In the genomic region with DNA sequence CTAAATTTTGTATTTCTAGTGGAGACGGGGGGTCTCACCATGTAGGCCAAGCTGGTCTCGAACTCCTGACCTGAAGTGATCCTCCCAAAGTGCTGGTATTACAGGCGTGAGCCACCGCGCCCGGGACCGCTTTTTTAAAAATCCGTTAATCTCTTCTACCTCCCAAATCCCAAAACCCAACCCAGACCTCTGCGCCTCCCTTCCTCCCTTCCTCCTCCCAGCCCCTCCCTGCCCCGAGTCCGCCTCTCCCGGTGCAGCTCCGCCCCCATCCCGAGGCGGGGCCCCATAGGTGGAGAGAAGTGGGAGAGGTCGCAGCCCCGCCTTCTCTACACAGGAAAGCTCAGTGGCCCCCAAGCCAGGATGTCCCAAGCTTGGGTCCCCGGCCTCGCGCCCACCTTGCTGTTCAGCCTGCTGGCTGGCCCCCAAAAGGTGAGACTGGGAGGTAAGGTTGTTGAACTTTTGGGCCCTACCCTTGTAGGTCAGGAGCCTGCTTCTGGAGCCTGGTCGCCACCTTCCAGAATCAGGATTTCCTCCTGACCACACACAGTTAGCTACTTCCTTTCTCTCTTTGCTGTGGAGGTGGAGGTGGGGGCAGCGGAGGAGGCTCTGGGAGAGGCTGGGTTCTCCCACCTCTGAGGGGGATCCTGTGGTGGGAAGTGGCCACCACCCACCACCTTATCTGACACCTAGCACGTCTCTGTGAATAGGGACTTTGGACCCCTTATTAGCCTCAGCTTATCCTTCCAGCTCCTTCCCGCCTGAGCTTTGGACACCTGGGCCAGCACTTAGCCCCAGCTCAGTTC, we compare ENCODE assay signal across 8 cellular contexts. TPM values are rescaled to one million over a fixed set of nuclear protein-coding genes. Genes with fewer than 3 reads are reported as not detected.
DNase-seq lines count a peak whose midpoint lies in the region; TF ChIP-seq lines count a peak whose summit lies in the region.

Gene TMEM92 (plus strand): TSS at position 325 of the 803 bp plus-strand sequence. CDS start 36 bp downstream, at position 361.

- H2BK5ac ChIP-seq in mesendoderm (ENCODE audit: low read length), result peak within 1 kb of the TSS; percentile 46

- H3K27ac Mint-ChIP-seq in HFFc6 (peak within 1 kb of the TSS; percentile 54), MCF 10A (ENCODE audit: low read depth, unreplicated experiment) (no peak within 1 kb of the TSS)

- H3K18ac ChIP-seq in mesendoderm (ENCODE audit: low read length), result peak within 1 kb of the TSS; percentile 56

- intact Hi-C loops in MCF 10A (cut with micrococcal nuclease) (loop anchor here (1.0 to 5.0 kb wide), 2 partner anchors 23 to 203 kb away; partner anchors contain the start of gene RSAD1), adrenal gland (cut with DNase I) (no loop called here)

- H3K79me1 ChIP-seq in mesendoderm (ENCODE audit: low read length), result no peaks in the 10 kb centered on the region

- peak within 1 kb of the TSS; percentile 37 for H3K27ac ChIP-seq in mesendoderm (ENCODE audit: low read depth, low read length)
- no peak within 1 kb of the TSS for H3K27ac ChIP-seq in adrenal gland

- POLR2A ChIA-PET in MCF 10A (lab: Yijun Ruan, JAX), result interaction anchor here (0.6 to 1.9 kb wide), 5 partner anchors 13 to 248 kb away, joined by 3 to 11 read pairs (median 4); no protein-coding TSS in a partner anchor

- peak within 1 kb of the TSS; percentile 48 for H3K4me3 ChIP-seq in AG10803 (ENCODE audit: low read length)
- peak within 1 kb of the TSS; percentile 42 for H3K4me3 ChIP-seq in mesendoderm (ENCODE audit: low read length)
- peak within 1 kb of the TSS in 1 of 4 donors; percentile 84 for H3K4me3 ChIP-seq in adrenal gland

- H3K4me1 Mint-ChIP-seq in HFFc6 (ENCODE audit: low read depth) (peaks cover 61% of the 10 kb centered on the region), MCF 10A (ENCODE audit: insufficient read depth, unreplicated experiment) (peaks cover 37% of the 10 kb centered on the region)

- no peak for TF ChIP-seq POLR2A in adrenal gland (IDR thresholded peaks at IDR 0.05)

- CTCF ChIA-PET in MCF 10A (lab: Yijun Ruan, JAX), result interaction anchor here (0.6 to 16.5 kb wide), 7 partner anchors 9 to 349 kb away, joined by 3 to 162 read pairs (median 3); partner anchors contain the start of gene COL1A1

- H3K27me3 ChIP-seq in mesendoderm (ENCODE audit: insufficient read depth, low read length, poor library complexity) (no peaks in the 10 kb centered on the region), adrenal gland (peaks cover 17% of the 10 kb centered on the region)

- no peaks in the 10 kb centered on the region for H3K36me3 Mint-ChIP-seq in HFFc6 (ENCODE audit: low read depth)
- H3K36me3 Mint-ChIP-seq in MCF 10A (ENCODE audit: insufficient read depth, unreplicated experiment), result no peaks in the 10 kb centered on the region

- no peak within 1 kb of the TSS for H3K23ac ChIP-seq in mesendoderm (ENCODE audit: low read length)

- H3K9me3 Mint-ChIP-seq in HFFc6 (no peaks in the 10 kb centered on the region), MCF 10A (ENCODE audit: unreplicated experiment) (no peaks in the 10 kb centered on the region)

- H3K4me3 Mint-ChIP-seq in HFFc6 (peak within 1 kb of the TSS; percentile 24; the same call in 1 of the 2 replicates), MCF 10A (ENCODE audit: unreplicated experiment) (peak within 1 kb of the TSS; percentile 84)

- peak within 1 kb of the TSS; percentile 77 for H3K4me2 ChIP-seq in mesendoderm (ENCODE audit: low read length)

- WGBS in mesendoderm (ENCODE audit: extremely low coverage, insufficient coverage, low lambda C conversion rate), result no CpG with 5 or more reads among the region's 24 CpGs
- WGBS in adrenal gland, 4 donors, result 31 to 50% (median 38%) methylated on average over 14 to 24 of the region's 24 CpGs

- DNase-seq in AG10803 (ENCODE audit: low read depth) (no peak), HFFc6 (no peak), MCF 10A (ENCODE audit: unreplicated experiment) (peak; percentile 86), mesendoderm (peak; percentile 94), adrenal gland (no peak), hypothalamus (lab: John Stamatoyannopoulos, UW) (no peak), NCI-H1436 (lab: John Stamatoyannopoulos, UW) (no peak)
- DNase-seq in stimulated activated CD4-positive, alpha-beta T cell treated with anti-CD3 and anti-CD28 coated beads, Interleukin-4, amount 100 ng/mL, for 1 hour, result no peak

- BruUV-seq in MCF 10A (replicated peaks; lab: Mats Ljungman, UMichigan), result no TSS peak

- peaks cover 16% of the 10 kb centered on the region for H3K4me1 ChIP-seq in mesendoderm (ENCODE audit: control insufficient read depth, low read depth, low read length)
- H3K4me1 ChIP-seq in adrenal gland (replicated peaks in 1 of 2), result no peaks in the 10 kb centered on the region

- H3K9ac ChIP-seq in mesendoderm (ENCODE audit: low read length), result peak within 1 kb of the TSS; percentile 79

- no peak for TF ChIP-seq CTCF in AG10803 (conservative IDR thresholded peaks at IDR 0.05; ENCODE audit: low read length)
- no peak for TF ChIP-seq CTCF in HFFc6 (IDR thresholded peaks at IDR 0.05)
- TF ChIP-seq CTCF in MCF 10A (IDR thresholded peaks at IDR 0.05; ENCODE audit: unreplicated experiment), result no peak
- no peak for TF ChIP-seq CTCF in adrenal gland (IDR thresholded peaks at IDR 0.05)

- H3K9me3 ChIP-seq in adrenal gland (replicated peaks in 1 of 3), result no peaks in the 10 kb centered on the region

- H3K79me2 ChIP-seq in mesendoderm (ENCODE audit: control insufficient read depth, insufficient read depth, low read length), result no peaks in the 10 kb centered on the region

- H2AK5ac ChIP-seq in mesendoderm (ENCODE audit: low read length), result peak within 1 kb of the TSS; percentile 98

- H3K56ac ChIP-seq in mesendoderm (ENCODE audit: low read length), result peak within 1 kb of the TSS; percentile 92

- H4K5ac ChIP-seq in mesendoderm (ENCODE audit: low read length), result no peak within 1 kb of the TSS

- H3K36me3 ChIP-seq in mesendoderm (ENCODE audit: control insufficient read depth, insufficient read depth, low read length) (no peaks in the 10 kb centered on the region), adrenal gland (replicated peaks in 1 of 2) (no peaks in the 10 kb centered on the region)

- no peaks in the 10 kb centered on the region; the same call in 1 of the 2 replicates for H3K27me3 Mint-ChIP-seq in HFFc6 (ENCODE audit: insufficient read depth)
- no peaks in the 10 kb centered on the region for H3K27me3 Mint-ChIP-seq in MCF 10A (ENCODE audit: insufficient read depth, unreplicated experiment)

- no peak within 1 kb of the TSS for H2BK120ac ChIP-seq in mesendoderm (ENCODE audit: low read depth, low read length)

- H3K4ac ChIP-seq in mesendoderm (ENCODE audit: low read depth, low read length), result peak within 1 kb of the TSS; percentile 39

- H4K8ac ChIP-seq in mesendoderm (ENCODE audit: low read depth, low read length), result peak within 1 kb of the TSS; percentile 59

- H2BK15ac ChIP-seq in mesendoderm (replicated peaks; ENCODE audit: low read depth), result no peak within 1 kb of the TSS

RNA-seq across cellular contexts. Expression of gene TMEM92, which starts in this region (rescaled TPM):
- under 1 TPM in 3 of 6 experiments, not detected in 3; 0.17 to 0.24 (median 0.18) TPM for total RNA-seq in HFFc6 (2021; fragmentation: NEBNext Ultra II Directional; extraction: Animal tissue kit (Norgen Biotek cat#: 25700))
- 1.1 and 1.5 TPM in 2 replicates for total RNA-seq in MCF 10A (2022)
- 11.5 TPM for polyA plus RNA-seq in mesendoderm (2013, experiment 1 of 2)
- polyA plus RNA-seq in mesendoderm (2013, experiment 2 of 2), result 10.9 TPM
- total RNA-seq in adrenal gland, result not detected
- under 1 TPM in 1 of 3 donors, not detected in 2; 0.13 TPM for polyA plus RNA-seq in adrenal gland

Comparison
In these comparisons a context has a peak if more than half of its experiments do, and no peak if none do; other contexts are left out.
1. DNase-seq: peak in MCF 10A (single experiment) and mesendoderm (single experiment); none in AG10803 (single experiment), HFFc6 (single experiment), adrenal gland (0 of 7), hypothalamus (0 of 51), stimulated activated CD4-positive, alpha-beta T cell treated with anti-CD3 and anti-CD28 coated beads, Interleukin-4, amount 100 ng/mL, for 1 hour (single experiment) and NCI-H1436 (single experiment).